Comparison of ENCODE assay signal across 1 cellular context in the genomic region with DNA sequence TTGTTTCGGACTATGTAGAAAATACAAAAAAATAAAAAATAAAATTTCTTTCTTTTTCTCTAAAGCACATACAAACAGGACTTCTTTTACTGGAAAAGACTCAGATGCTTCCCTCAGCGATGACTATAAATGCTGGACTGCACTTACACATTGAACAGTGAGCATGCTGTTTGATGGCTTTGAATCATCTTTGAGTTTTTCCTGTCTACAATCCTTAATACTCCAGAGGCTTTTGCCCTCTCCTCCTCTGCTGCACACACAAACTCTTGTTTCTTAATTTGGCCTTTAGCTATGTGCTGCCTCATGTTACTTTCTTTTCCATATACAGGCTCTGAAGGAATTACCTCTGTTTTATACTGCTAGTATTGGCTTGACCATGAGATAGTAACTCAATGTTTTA.
TF ChIP-seq lines count a peak whose summit lies in the region.

No MANE protein-coding gene starts in this region.

TF ChIP-seq in H1, 55 proteins besides CTCF, POLR2A, EP300 and RAD21 (continued from another document):
- no peak for TF ChIP-seq MAFK (IDR thresholded peaks at IDR 0.05; ENCODE audit: low read depth, low read length)
